24 cellular contexts compared by ENCODE assay signal in genomic region chr11:32616903-32617302, GRCh38.
"Had no signal": no experiment of that assay in that cellular context is flagged by ENCODE, and none has a peak within 500 bp of the region (broad histone marks: within the 10 kb centered on the region; RNA-seq: fewer than 3 reads in every experiment).

No MANE protein-coding gene starts in this region.

- H3K9me3 ChIP-seq: colonic mucosa, esophagus squamous epithelium, gastrocnemius medialis had no signal

- H3K27ac Mint-ChIP-seq: dendritic cell treated with granulocyte-macrophage colony-stimulating factor and Interleukin-4, amounts not matched to agents 40 ng/mL and 50 ng/mL, for 4 days; effector memory CD8-positive, alpha-beta T cell; endodermal cell had no signal

- H3K27me3 Mint-ChIP-seq: dendritic cell treated with granulocyte-macrophage colony-stimulating factor and Interleukin-4, amounts not matched to agents 40 ng/mL and 50 ng/mL, for 4 days had no signal

- H3K4me3 Mint-ChIP-seq: dendritic cell treated with granulocyte-macrophage colony-stimulating factor and Interleukin-4, amounts not matched to agents 40 ng/mL and 50 ng/mL, for 4 days; effector memory CD8-positive, alpha-beta T cell; endodermal cell had no signal

- H3K4me1 ChIP-seq: colonic mucosa, esophagus muscularis mucosa, esophagus squamous epithelium, foreskin keratinocyte, gastrocnemius medialis, gastroesophageal sphincter, heart left ventricle had no signal

- H3K27ac ChIP-seq: colonic mucosa, coronary artery, dorsolateral prefrontal cortex, epithelial cell of prostate, esophagus muscularis mucosa, esophagus squamous epithelium, foreskin keratinocyte, gastrocnemius medialis, gastroesophageal sphincter, heart left ventricle had no signal

- H3K27me3 ChIP-seq: colonic mucosa, dorsolateral prefrontal cortex, esophagus muscularis mucosa, esophagus squamous epithelium, foreskin keratinocyte, gastrocnemius medialis, gastroesophageal sphincter, heart left ventricle had no signal

- H3K9me3 Mint-ChIP-seq: dendritic cell treated with granulocyte-macrophage colony-stimulating factor and Interleukin-4, amounts not matched to agents 40 ng/mL and 50 ng/mL, for 4 days; endodermal cell had no signal

- ATAC-seq: effector memory CD8-positive, alpha-beta T cell; esophagus mucosa; foreskin keratinocyte; gastrocnemius medialis; gastroesophageal sphincter had no signal

- H3K4me3 ChIP-seq: colonic mucosa, coronary artery, dorsolateral prefrontal cortex, esophagus muscularis mucosa, esophagus squamous epithelium, gastrocnemius medialis, gastroesophageal sphincter, heart left ventricle had no signal

- DNase-seq: colonic mucosa; cortex of kidney; dermis blood vessel endothelial cell; dorsolateral prefrontal cortex; effector CD4-positive, alpha-beta T cell; effector CD8-positive, alpha-beta T cell; effector memory CD4-positive, alpha-beta T cell; effector memory CD8-positive, alpha-beta T cell; endodermal cell; erythroblast; esophagus squamous epithelium; foreskin fibroblast; foreskin keratinocyte; foreskin melanocyte; gastrocnemius medialis; glutamatergic neuron; head of caudate nucleus; heart left ventricle had no signal
